22 cellular contexts compared by ENCODE assay signal in genomic region chr22:37160037-37160436, GRCh38. TPM values are rescaled to one million over a fixed set of nuclear protein-coding genes. Genes with fewer than 3 reads are reported as not detected.
DNase-seq lines count a peak whose midpoint lies in the region; ATAC-seq, FAIRE-seq and TF ChIP-seq lines count a peak whose summit lies in the region.
"Had no signal": no experiment of that assay in that cellular context is flagged by ENCODE, and none has a peak within 500 bp of the region (broad histone marks: within the 10 kb centered on the region; RNA-seq: fewer than 3 reads in every experiment).

No MANE protein-coding gene starts in this region.

- H3K36me3 Mint-ChIP-seq in T-cell (no peaks in the 10 kb centered on the region), glutamatergic neuron (ENCODE audit: unreplicated experiment) (no peaks in the 10 kb centered on the region)
- no peaks in the 10 kb centered on the region for H3K36me3 Mint-ChIP-seq in naive thymus-derived CD8-positive, alpha-beta T cell

- H3K36me3 ChIP-seq in bronchial epithelial cell (ENCODE audit: control insufficient read depth, insufficient read depth, low read length) = no peaks in the 10 kb centered on the region
- H3K36me3 ChIP-seq: SJSA1 had no signal

- TF ChIP-seq POLR2A in GM12891 (IDR thresholded peaks at IDR 0.05; ENCODE audit: low read depth, low read length) = no peak

- H3K27ac Mint-ChIP-seq in T-cell (peak overlapping the region; percentile 41 to 65), glutamatergic neuron (ENCODE audit: unreplicated experiment) (no peak overlapping the region)
- H3K27ac Mint-ChIP-seq in naive thymus-derived CD8-positive, alpha-beta T cell = peak overlapping the region in 7 of 10 donors; percentile 31 to 77 (median 60)

- POLR2A ChIA-PET in T-cell (lab: Charles Lee) = interaction anchor here in 1 of 2 donors (0.7 kb wide), 1 partner anchor 75 kb away, joined by 6 read pairs; no protein-coding TSS in a partner anchor
- POLR2A ChIA-PET in naive thymus-derived CD8-positive, alpha-beta T cell (lab: Charles Lee) = interaction anchor here (2.6 to 5.0 kb wide), 2 partner anchors 11 to 38 kb away, joined by 18 to 42 read pairs; partner anchors contain the start of gene IL2RB

- H3K27me3 Mint-ChIP-seq in T-cell (no peaks in the 10 kb centered on the region), glutamatergic neuron (ENCODE audit: unreplicated experiment) (peaks cover 11% of the 10 kb centered on the region)
- no peaks in the 10 kb centered on the region for H3K27me3 Mint-ChIP-seq in naive thymus-derived CD8-positive, alpha-beta T cell

- H3K9me3 Mint-ChIP-seq in T-cell = no peaks in the 10 kb centered on the region
- no peaks in the 10 kb centered on the region for H3K9me3 Mint-ChIP-seq in naive thymus-derived CD8-positive, alpha-beta T cell
- H3K9me3 Mint-ChIP-seq in glutamatergic neuron (ENCODE audit: unreplicated experiment) = peaks cover 7% of the 10 kb centered on the region
- H3K9me3 Mint-ChIP-seq: neural crest cell had no signal

- TF ChIP-seq CTCF in bronchial epithelial cell (IDR thresholded peaks at IDR 0.05; ENCODE audit: insufficient read depth, low read length, severe bottlenecking) = peak; percentile 7
- TF ChIP-seq CTCF in glutamatergic neuron (IDR thresholded peaks at IDR 0.05; ENCODE audit: partially characterized antibody, unreplicated experiment) = no peak

- DNase-seq in GM12891 (ENCODE audit: insufficient read length, low spot score) = no peak
- DNase-seq in T-cell = no peak
- DNase-seq in bronchial epithelial cell (ENCODE audit: low read depth) = no peak
- DNase-seq in naive thymus-derived CD8-positive, alpha-beta T cell = no peak
- no peak for DNase-seq in glutamatergic neuron
- no peak for DNase-seq in NCI-H82 treated with DMSO at 0.1 percent for 48 hours (lab: John Stamatoyannopoulos, UW; ENCODE audit: unreplicated experiment)
- DNase-seq: activated CD4-positive, alpha-beta T cell treated with anti-CD3 and anti-CD28 coated beads, Interleukin-2, amount 50 U/mL, for 1 hour; foreskin fibroblast; GDM1; left cardiac atrium; NCI-H2107; NCI-H526; PC-9 had no signal

- CTCF ChIA-PET in T-cell (lab: Charles Lee) = interaction anchor here in 1 of 2 donors (0.6 to 1.3 kb wide), 3 partner anchors 37 to 63 kb away, joined by 3 read pairs; no protein-coding TSS in a partner anchor

- peaks cover 1% of the 10 kb centered on the region for H3K27me3 ChIP-seq in bronchial epithelial cell (ENCODE audit: control insufficient read depth, insufficient read depth, low read length)

- FAIRE-seq in GM12891 (lab: Jason Lieb, UNC) (peak; percentile 75), bronchial epithelial cell (lab: Jason Lieb, UNC) (peak; percentile 60)
- FAIRE-seq: endometrium, GM12878, HTR-8/SVneo had no signal

- H3K4me1 Mint-ChIP-seq in T-cell (peaks cover 48 to 78% (median 50%) of the 10 kb centered on the region in 3 donors), glutamatergic neuron (ENCODE audit: low read depth, unreplicated experiment) (peaks cover 2% of the 10 kb centered on the region)
- peaks cover 19 to 77% (median 44%) of the 10 kb centered on the region in 4 donors for H3K4me1 Mint-ChIP-seq in naive thymus-derived CD8-positive, alpha-beta T cell
- H3K4me1 Mint-ChIP-seq: neural crest cell had no signal

- peak overlapping the region in 1 of 3 donors; percentile 24 for H3K4me3 Mint-ChIP-seq in T-cell
- H3K4me3 Mint-ChIP-seq in naive thymus-derived CD8-positive, alpha-beta T cell = peak overlapping the region in 1 of 10 donors; percentile 14
- no peak overlapping the region for H3K4me3 Mint-ChIP-seq in glutamatergic neuron (ENCODE audit: unreplicated experiment)
- H3K4me3 Mint-ChIP-seq: neural crest cell had no signal

- H3K4me3 ChIP-seq in bronchial epithelial cell (ENCODE audit: low read depth, low read length) = no peak overlapping the region
- H3K4me3 ChIP-seq: GM12878, PC-9, SJSA1 had no signal

- ATAC-seq in T-cell (replicated peaks in 1 of 4) = no peak
- ATAC-seq in naive thymus-derived CD8-positive, alpha-beta T cell = no peak
- no peak for ATAC-seq in HG03196 (IDR thresholded peaks at IDR 0.05; ENCODE audit: unreplicated experiment)
- ATAC-seq: GM12878, left cardiac atrium had no signal

TF ChIP-seq in GM12891, 5 proteins besides CTCF, POLR2A, EP300 and RAD21:
- TF ChIP-seq POU2F2 (IDR thresholded peaks at IDR 0.05; ENCODE audit: low read depth, low read length) = no peak
- TF ChIP-seq TAF1 (IDR thresholded peaks at IDR 0.05; ENCODE audit: low read depth, low read length) = no peak
- no peak for TF ChIP-seq POLR2AphosphoS5 (IDR thresholded peaks at IDR 0.05; ENCODE audit: low read depth, low read length)
- no peak for TF ChIP-seq SPI1 (IDR thresholded peaks at IDR 0.05; ENCODE audit: low read depth, low read length)
- TF ChIP-seq PAX5 (IDR thresholded peaks at IDR 0.05; ENCODE audit: insufficient read depth, low read length, severe bottlenecking) = no peak

RNA-seq across cellular contexts. Expression of gene IL2RB, which starts 10.3 kb away (rescaled TPM):
- 44.7 TPM for polyA plus RNA-seq in GM12891 (2012; ENCODE audit: low read depth, missing spikeins)
- total RNA-seq in T-cell = 100 to 1,000 TPM in 2 of 5 donors, 10 to 100 TPM in 3; 53.6 to 118 (median 98.1) TPM
- total RNA-seq in bronchial epithelial cell = not detected in 2 replicates
- 10 to 100 TPM; 31.1 to 34.2 TPM for total RNA-seq in naive thymus-derived CD8-positive, alpha-beta T cell
- polyA plus RNA-seq in naive thymus-derived CD8-positive, alpha-beta T cell = 100 to 1,000 TPM in 1 of 3 donors, 10 to 100 TPM in 2; 74.9 to 113 (median 81.1) TPM
- not detected for total RNA-seq in glutamatergic neuron (ENCODE audit: unreplicated experiment)
- total RNA-seq: SJSA1 had no signal

RNA-seq across cellular contexts. Expression of gene C1QTNF6, which starts 28.0 kb away (rescaled TPM):
- polyA plus RNA-seq in GM12891 (2012; ENCODE audit: low read depth, missing spikeins) = 2.6 TPM
- total RNA-seq in T-cell (10 to 100 TPM in 4 of 5 donors, 1 to 10 TPM in 1; 9.0 to 26.4 (median 22.0) TPM), bronchial epithelial cell (2.9 and 4.1 TPM in 2 replicates), glutamatergic neuron (ENCODE audit: unreplicated experiment) (3.3 TPM)
- total RNA-seq in naive thymus-derived CD8-positive, alpha-beta T cell = 10 to 100 TPM; 24.6 to 25.7 TPM
- polyA plus RNA-seq in naive thymus-derived CD8-positive, alpha-beta T cell = 1 to 10 TPM in 2 of 3 donors, under 1 TPM in 1; 0.68 to 4.0 (median 1.7) TPM

RNA-seq across cellular contexts. Expression of gene TMPRSS6, which starts 50.5 kb away (rescaled TPM):
- polyA plus RNA-seq in GM12891 (2012; ENCODE audit: low read depth, missing spikeins) = 2.1 TPM
- total RNA-seq in T-cell (1 to 10 TPM in 3 of 5 donors, under 1 TPM in 2; 0.40 to 1.3 (median 1.1) TPM), bronchial epithelial cell (not detected in 2 replicates), glutamatergic neuron (ENCODE audit: unreplicated experiment) (0.12 TPM)
- under 1 TPM; 0.27 to 0.36 TPM for total RNA-seq in naive thymus-derived CD8-positive, alpha-beta T cell
- polyA plus RNA-seq in naive thymus-derived CD8-positive, alpha-beta T cell = under 1 TPM; 0.05 to 0.09 (median 0.06) TPM
- total RNA-seq: cerebellum, left cardiac atrium, neural crest cell, pulmonary artery endothelial cell, SJSA1 had no signal
- polyA plus RNA-seq: BJ had no signal

RNA-seq across cellular contexts. Expression of gene SSTR3, which starts 52.2 kb away (rescaled TPM):
- polyA plus RNA-seq in GM12891 (2012; ENCODE audit: low read depth, missing spikeins) = 3.7 TPM
- total RNA-seq in T-cell = 1 to 10 TPM; 4.6 to 8.7 (median 5.3) TPM
- not detected in 2 replicates for total RNA-seq in bronchial epithelial cell
- 10 to 100 TPM; 13.5 to 13.7 TPM for total RNA-seq in naive thymus-derived CD8-positive, alpha-beta T cell
- polyA plus RNA-seq in naive thymus-derived CD8-positive, alpha-beta T cell = 1 to 10 TPM; 2.9 to 7.3 (median 4.2) TPM
- total RNA-seq in glutamatergic neuron (ENCODE audit: unreplicated experiment) = not detected
- total RNA-seq: left cardiac atrium, PC-9, pulmonary artery endothelial cell, SJSA1 had no signal
- polyA plus RNA-seq: BJ had no signal

Comparison
In these comparisons a context has a peak if more than half of its experiments do, and no peak if none do; other contexts are left out.
1. RNA of gene IL2RB, which starts 10.3 kb away (total RNA-seq): 53.6 to 118 TPM in T-cell and 31.1 to 34.2 TPM in naive thymus-derived CD8-positive, alpha-beta T cell; not detected in glutamatergic neuron (single experiment) and not detected in bronchial epithelial cell; every median in the first group is over 10 times any median in the second.